Comparison of ENCODE assay signal across 27 cellular contexts in the genomic region with DNA sequence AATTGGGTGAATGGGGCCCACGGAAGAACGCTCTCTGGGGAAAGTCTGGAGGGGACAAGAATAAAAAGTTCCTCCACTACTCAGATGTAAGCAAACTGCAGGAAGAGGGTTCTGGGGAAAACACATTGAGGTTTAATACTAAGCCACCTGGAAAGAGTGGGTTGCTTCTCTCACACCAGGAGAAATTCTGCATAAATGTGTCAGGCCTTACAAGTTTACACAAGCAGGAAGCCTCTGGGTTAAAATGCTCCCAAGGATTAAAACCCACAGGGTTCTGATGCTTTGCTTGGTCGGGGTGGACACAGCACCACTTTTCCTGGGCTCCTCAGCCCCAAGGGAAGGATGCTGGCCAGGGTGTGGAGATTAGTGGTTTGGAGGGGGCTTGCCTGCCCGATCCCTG.
"Had no signal": no experiment of that assay in that cellular context is flagged by ENCODE, and none has a peak within 500 bp of the region (broad histone marks: within the 10 kb centered on the region; RNA-seq: fewer than 3 reads in every experiment).

No MANE protein-coding gene starts in this region.

- H3K27me3 Mint-ChIP-seq: type B pancreatic cell had no signal

- H3K27me3 ChIP-seq: hepatocyte, right atrium auricular region, right lobe of liver, tibial nerve, uterus had no signal

- H3K36me3 Mint-ChIP-seq: memory B cell; naive thymus-derived CD4-positive, alpha-beta T cell; natural killer cell treated with Interleukin-12 subunit alpha and Interleukin-12 subunit beta and Interleukin-15 and Interleukin-18, amount 100 ng/mL, for 72 hours; stimulated activated memory B cell treated with anti-CD40 and anti-IgM and Interleukin-4, amounts not matched to agents 10 μg/mL and 1 μg/mL and 100 μg/mL, for 72 hours; type B pancreatic cell had no signal

- H3K79me2 ChIP-seq: hepatocyte, parathyroid adenoma had no signal

- H3K4me3 Mint-ChIP-seq: memory B cell; naive thymus-derived CD4-positive, alpha-beta T cell; natural killer cell treated with Interleukin-12 subunit alpha and Interleukin-12 subunit beta and Interleukin-15 and Interleukin-18, amount 100 ng/mL, for 72 hours; stimulated activated memory B cell treated with anti-CD40 and anti-IgM and Interleukin-4, amounts not matched to agents 10 μg/mL and 1 μg/mL and 100 μg/mL, for 72 hours; stimulated activated naive CD8-positive, alpha-beta T cell treated with anti-CD3 and anti-CD28 coated beads, Interleukin-15, amount 100 ng/mL, for 72 hours; type B pancreatic cell had no signal

- H3K9me3 ChIP-seq: left ventricle myocardium inferior, mucosa of descending colon, neutrophil, right atrium auricular region, right lobe of liver, tibial nerve, uterus had no signal

- H3K9ac ChIP-seq: parathyroid adenoma had no signal

- H2AFZ ChIP-seq: hepatocyte, parathyroid adenoma had no signal

- H3K4me1 ChIP-seq: left ventricle myocardium inferior, parathyroid adenoma, right atrium auricular region, right lobe of liver, tibial nerve, uterus had no signal

- H3K36me3 ChIP-seq: left ventricle myocardium inferior, neutrophil, right atrium auricular region, right lobe of liver, tibial nerve, uterus had no signal

- DNase-seq: islet precursor cell; left ventricle myocardium inferior; midbrain; mucosa of descending colon; naive thymus-derived CD4-positive, alpha-beta T cell; occipital lobe; right lobe of liver; stimulated activated CD4-positive, alpha-beta T cell treated with anti-CD3 and anti-CD28 coated beads, Interleukin-1b, Interleukin-23, amount 100 ng/mL, for 48 hours; stimulated activated CD4-positive, alpha-beta T cell treated with anti-CD3 and anti-CD28 coated beads, Interleukin-2, amount 100 ng/mL, for 48 hours; stimulated activated CD4-positive, alpha-beta T cell treated with anti-CD3 and anti-CD28 coated beads, Interleukin-4, amount 100 ng/mL, for 4 hours; stimulated activated CD8-positive, alpha-beta memory T cell treated with anti-CD3 and anti-CD28 coated beads, Interleukin-4, amount 100 ng/mL, for 48 hours; stimulated activated naive CD4-positive, alpha-beta T cell treated with Interleukin-2 at 50 U/mL for 16 hours; stimulated activated naive CD8-positive, alpha-beta T cell treated with anti-CD3 and anti-CD28 coated beads, Interleukin-15, amount 100 ng/mL, for 72 hours; substantia nigra; uterus had no signal

- H3K4me3 ChIP-seq: hepatocyte, left ventricle myocardium inferior, lung, mucosa of descending colon, right atrium auricular region, right lobe of liver, smooth muscle cell, tibial nerve, uterus had no signal

- H3K27ac ChIP-seq: hepatocyte, left ventricle myocardium inferior, neutrophil, parathyroid adenoma, right atrium auricular region, right lobe of liver, tibial nerve, uterus had no signal

- H3K27ac Mint-ChIP-seq: memory B cell; naive thymus-derived CD4-positive, alpha-beta T cell; natural killer cell treated with Interleukin-12 subunit alpha and Interleukin-12 subunit beta and Interleukin-15 and Interleukin-18, amount 100 ng/mL, for 72 hours; progenitor cell of endocrine pancreas; stimulated activated memory B cell treated with anti-CD40 and anti-IgM and Interleukin-4, amounts not matched to agents 10 μg/mL and 1 μg/mL and 100 μg/mL, for 72 hours; stimulated activated naive CD8-positive, alpha-beta T cell treated with anti-CD3 and anti-CD28 coated beads, Interleukin-15, amount 100 ng/mL, for 72 hours; type B pancreatic cell had no signal

- H3K4me2 ChIP-seq: hepatocyte, smooth muscle cell had no signal

- ATAC-seq: mucosa of descending colon; naive thymus-derived CD4-positive, alpha-beta T cell; natural killer cell treated with Interleukin-12 subunit alpha and Interleukin-12 subunit beta and Interleukin-15 and Interleukin-18, amount 100 ng/mL, for 72 hours; right lobe of liver; stimulated activated memory B cell treated with anti-CD40 and anti-IgM and Interleukin-4, amounts not matched to agents 10 μg/mL and 1 μg/mL and 100 μg/mL, for 72 hours; stimulated activated naive CD8-positive, alpha-beta T cell treated with anti-CD3 and anti-CD28 coated beads, Interleukin-15, amount 100 ng/mL, for 72 hours had no signal

- H3K4me1 Mint-ChIP-seq: memory B cell; naive thymus-derived CD4-positive, alpha-beta T cell; stimulated activated memory B cell treated with anti-CD40 and anti-IgM and Interleukin-4, amounts not matched to agents 10 μg/mL and 1 μg/mL and 100 μg/mL, for 72 hours; stimulated activated naive CD8-positive, alpha-beta T cell treated with anti-CD3 and anti-CD28 coated beads, Interleukin-15, amount 100 ng/mL, for 72 hours had no signal

- H3K9me3 Mint-ChIP-seq: memory B cell; naive thymus-derived CD4-positive, alpha-beta T cell; natural killer cell treated with Interleukin-12 subunit alpha and Interleukin-12 subunit beta and Interleukin-15 and Interleukin-18, amount 100 ng/mL, for 72 hours; stimulated activated memory B cell treated with anti-CD40 and anti-IgM and Interleukin-4, amounts not matched to agents 10 μg/mL and 1 μg/mL and 100 μg/mL, for 72 hours; stimulated activated naive CD8-positive, alpha-beta T cell treated with anti-CD3 and anti-CD28 coated beads, Interleukin-15, amount 100 ng/mL, for 72 hours; type B pancreatic cell had no signal
